Comparison of ENCODE assay signal across 34 cellular contexts in genomic region chr12:113950873-113951272, GRCh38.
"Had no signal": no experiment of that assay in that cellular context is flagged by ENCODE, and none has a peak within 500 bp of the region (broad histone marks: within the 10 kb centered on the region; RNA-seq: fewer than 3 reads in every experiment).

No MANE protein-coding gene starts in this region.

- H3K27me3 ChIP-seq: adrenal gland, body of pancreas, esophagus squamous epithelium, gastroesophageal sphincter, heart right ventricle, hepatocyte had no signal

- H3K27me3 Mint-ChIP-seq: activated B cell treated with CpG ODN at 0.5 μM for 24 hours; activated CD4-positive, alpha-beta memory T cell treated with anti-CD3 and anti-CD28 coated beads, Interleukin-2, amount 10 ng/mL, durations not matched to agents 7 days and 5 days; activated CD8-positive, alpha-beta memory T cell treated with anti-CD3 and anti-CD28 coated beads, Interleukin-2, amount 10 ng/mL, durations not matched to agents 7 days and 5 days; activated naive CD4-positive, alpha-beta T cell treated with anti-CD3 and anti-CD28 coated beads, Interleukin-2, amount 50 U/mL, for 24 hours; activated naive CD8-positive, alpha-beta T cell treated with anti-CD3 and anti-CD28 coated beads for 36 hours; activated naive CD8-positive, alpha-beta T cell treated with anti-CD3 and anti-CD28 coated beads, Interleukin-2, amount 50 U/mL, for 24 hours; effector memory CD8-positive, alpha-beta T cell had no signal

- ATAC-seq: activated CD4-positive, CD25-positive, alpha-beta regulatory T cell treated with anti-CD3 and anti-CD28 coated beads, Interleukin-2, amount 50 U/mL, for 24 hours; activated CD8-positive, alpha-beta memory T cell treated with anti-CD3 and anti-CD28 coated beads, Interleukin-2, amount 10 ng/mL, durations not matched to agents 7 days and 5 days; activated naive CD8-positive, alpha-beta T cell treated with anti-CD3 and anti-CD28 coated beads, Interleukin-2, amount 50 U/mL, for 24 hours; activated T-cell treated with anti-CD3 and anti-CD28 coated beads, Interleukin-2, amount 50 U/mL, for 4 hours; body of pancreas; effector memory CD8-positive, alpha-beta T cell had no signal

- H3K27ac ChIP-seq: adrenal gland, body of pancreas, epithelial cell of prostate, esophagus squamous epithelium, gastroesophageal sphincter, heart right ventricle, hepatocyte, WERI-Rb-1 had no signal

- H3K9me3 Mint-ChIP-seq: activated B cell treated with CpG ODN at 0.5 μM for 24 hours; activated CD4-positive, alpha-beta memory T cell treated with anti-CD3 and anti-CD28 coated beads, Interleukin-2, amount 10 ng/mL, durations not matched to agents 7 days and 5 days; activated naive CD4-positive, alpha-beta T cell treated with anti-CD3 and anti-CD28 coated beads for 36 hours; activated naive CD4-positive, alpha-beta T cell treated with anti-CD3 and anti-CD28 coated beads, Interleukin-2, amount 50 U/mL, for 24 hours; activated naive CD8-positive, alpha-beta T cell treated with anti-CD3 and anti-CD28 coated beads for 36 hours; activated naive CD8-positive, alpha-beta T cell treated with anti-CD3 and anti-CD28 coated beads, Interleukin-2, amount 50 U/mL, for 24 hours; activated T-cell treated with anti-CD3 and anti-CD28 coated beads, Interleukin-2, amount 50 U/mL, for 4 hours; activated T-helper 2 cell treated with anti-CD3 and anti-CD28 coated beads, Interferon-gamma antibody, Interleukin-2, Interleukin-4, amounts not matched to agents 10 μg/mL and 5 μg/mL and 100 μg/mL, durations not matched to agents 14 hours and 24 hours and 36 hours; effector memory CD8-positive, alpha-beta T cell had no signal

- H3K4me3 Mint-ChIP-seq: activated B cell treated with CpG ODN at 0.5 μM for 24 hours; activated CD4-positive, alpha-beta memory T cell treated with anti-CD3 and anti-CD28 coated beads, Interleukin-2, amount 10 ng/mL, durations not matched to agents 7 days and 5 days; activated CD8-positive, alpha-beta memory T cell treated with anti-CD3 and anti-CD28 coated beads, Interleukin-2, amount 10 ng/mL, durations not matched to agents 7 days and 5 days; activated naive CD4-positive, alpha-beta T cell treated with anti-CD3 and anti-CD28 coated beads for 36 hours; activated naive CD4-positive, alpha-beta T cell treated with anti-CD3 and anti-CD28 coated beads, Interleukin-2, amount 50 U/mL, for 24 hours; activated naive CD8-positive, alpha-beta T cell treated with anti-CD3 and anti-CD28 coated beads for 36 hours; activated naive CD8-positive, alpha-beta T cell treated with anti-CD3 and anti-CD28 coated beads, Interleukin-2, amount 50 U/mL, for 24 hours; activated T-cell treated with anti-CD3 and anti-CD28 coated beads, Interleukin-2, amount 50 U/mL, for 4 hours; effector memory CD8-positive, alpha-beta T cell had no signal

- H3K4me1 Mint-ChIP-seq: activated B cell treated with CpG ODN at 0.5 μM for 24 hours; activated CD4-positive, alpha-beta memory T cell treated with anti-CD3 and anti-CD28 coated beads, Interleukin-2, amount 10 ng/mL, durations not matched to agents 7 days and 5 days; activated naive CD4-positive, alpha-beta T cell treated with anti-CD3 and anti-CD28 coated beads, Interleukin-2, amount 50 U/mL, for 24 hours; activated naive CD8-positive, alpha-beta T cell treated with anti-CD3 and anti-CD28 coated beads for 36 hours; activated naive CD8-positive, alpha-beta T cell treated with anti-CD3 and anti-CD28 coated beads, Interleukin-2, amount 50 U/mL, for 24 hours had no signal

- H3K4me1 ChIP-seq: adrenal gland, body of pancreas, gastroesophageal sphincter, heart right ventricle had no signal

- H3K9me3 ChIP-seq: adrenal gland, body of pancreas, esophagus squamous epithelium, gastroesophageal sphincter, heart right ventricle had no signal

- FAIRE-seq: colon, endometrium, endothelial cell of umbilical vein had no signal

- H3K4me3 ChIP-seq: adrenal gland, body of pancreas, esophagus squamous epithelium, gastroesophageal sphincter, heart right ventricle, hepatocyte had no signal

- H3K27ac Mint-ChIP-seq: activated B cell treated with CpG ODN at 0.5 μM for 24 hours; activated CD4-positive, alpha-beta memory T cell treated with anti-CD3 and anti-CD28 coated beads, Interleukin-2, amount 10 ng/mL, durations not matched to agents 7 days and 5 days; activated CD8-positive, alpha-beta memory T cell treated with anti-CD3 and anti-CD28 coated beads, Interleukin-2, amount 10 ng/mL, durations not matched to agents 7 days and 5 days; activated naive CD4-positive, alpha-beta T cell treated with anti-CD3 and anti-CD28 coated beads for 36 hours; activated naive CD8-positive, alpha-beta T cell treated with anti-CD3 and anti-CD28 coated beads for 36 hours; activated naive CD8-positive, alpha-beta T cell treated with anti-CD3 and anti-CD28 coated beads, Interleukin-2, amount 50 U/mL, for 24 hours; activated T-helper 2 cell treated with anti-CD3 and anti-CD28 coated beads, Interferon-gamma antibody, Interleukin-2, Interleukin-4, amounts not matched to agents 10 μg/mL and 5 μg/mL and 100 μg/mL, durations not matched to agents 14 hours and 24 hours and 36 hours had no signal

- DNase-seq: activated B cell treated with CpG ODN at 0.5 μM for 24 hours; activated CD4-positive, alpha-beta memory T cell treated with anti-CD3 and anti-CD28 coated beads, Interleukin-2, amount 10 ng/mL, durations not matched to agents 7 days and 5 days; activated CD4-positive, alpha-beta T cell treated with anti-CD3 and anti-CD28 coated beads for 48 hours; activated CD4-positive, alpha-beta T cell treated with anti-CD3 and anti-CD28 coated beads, Interleukin-2, amount 50 U/mL, for 4 hours; activated CD8-positive, alpha-beta memory T cell treated with anti-CD3 and anti-CD28 coated beads, Interleukin-2, amount 10 ng/mL, durations not matched to agents 7 days and 5 days; activated CD8-positive, alpha-beta memory T cell treated with anti-CD3 and anti-CD28 coated beads, Interleukin-2, amount 50 U/mL, for 4 hours; activated effector memory CD4-positive, alpha-beta T cell treated with anti-CD3 and anti-CD28 coated beads, Interleukin-2, amount 50 U/mL, for 16 hours; activated naive CD4-positive, alpha-beta T cell treated with anti-CD3 and anti-CD28 coated beads for 36 hours; activated naive CD8-positive, alpha-beta T cell treated with anti-CD3 and anti-CD28 coated beads for 36 hours; activated naive CD8-positive, alpha-beta T cell treated with anti-CD3 and anti-CD28 coated beads, Interleukin-2, amount 50 U/mL, for 24 hours; activated T-cell treated with anti-CD3 and anti-CD28 coated beads, Interleukin-2, amount 50 U/mL, for 4 hours; adrenal gland; amygdala; aorta; body of pancreas; caudate nucleus; cortex of kidney; dermis blood vessel endothelial cell; effector CD4-positive, alpha-beta T cell; effector memory CD8-positive, alpha-beta T cell; esophagus squamous epithelium; foreskin melanocyte; heart right ventricle; T1000; WERI-Rb-1 had no signal
